14 cellular contexts compared by ENCODE assay signal in the genomic region with DNA sequence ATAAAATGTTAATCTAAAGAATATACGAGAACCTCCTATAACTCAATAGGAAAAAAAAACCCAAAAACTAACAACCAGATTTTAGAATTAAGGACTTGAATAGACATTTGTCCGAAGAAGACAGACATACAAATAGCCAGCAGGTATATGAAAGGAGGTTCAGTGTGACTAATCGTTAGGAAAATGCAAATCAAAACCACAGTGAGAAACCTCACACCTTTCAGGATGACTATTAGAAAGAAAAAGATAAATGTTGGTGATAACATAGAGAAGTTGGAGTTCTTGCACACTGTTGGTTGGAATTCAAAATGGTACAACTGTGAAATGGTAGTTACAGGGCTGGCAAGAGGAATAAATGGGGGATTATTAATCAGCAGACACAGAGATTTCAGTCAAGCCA.
"Had no signal": no experiment of that assay in that cellular context is flagged by ENCODE, and none has a peak within 500 bp of the region (broad histone marks: within the 10 kb centered on the region; RNA-seq: fewer than 3 reads in every experiment).

No MANE protein-coding gene starts in this region.

- H3K27me3 ChIP-seq: upper lobe of right lung had no signal

- H3K4me3 ChIP-seq: coronary artery, heart left ventricle, smooth muscle cell, upper lobe of right lung had no signal

- DNase-seq: activated CD4-positive, alpha-beta T cell treated with anti-CD3 and anti-CD28 coated beads for 4 hours; activated naive CD4-positive, alpha-beta T cell treated with anti-CD3 and anti-CD28 coated beads, Interleukin-2, amount 10 ng/mL, durations not matched to agents 7 days and 5 days; central memory CD4-positive, alpha-beta T cell; effector CD8-positive, alpha-beta T cell; foreskin melanocyte; heart left ventricle; nucleus accumbens; right cardiac atrium; upper lobe of right lung had no signal

- H3K9me3 ChIP-seq: heart left ventricle, upper lobe of right lung had no signal

- H3K36me3 ChIP-seq: heart left ventricle, upper lobe of right lung had no signal

- H3K4me1 ChIP-seq: heart left ventricle, upper lobe of right lung had no signal

- H3K27ac ChIP-seq: coronary artery, heart left ventricle, upper lobe of right lung had no signal

- ATAC-seq: heart left ventricle; left lobe of liver; natural killer cell treated with Interleukin-12 subunit alpha and Interleukin-12 subunit beta and Interleukin-15 and Interleukin-18, amount 100 ng/mL, for 72 hours; right cardiac atrium; stimulated activated memory B cell treated with anti-CD40 and anti-IgM and Interleukin-4, amounts not matched to agents 10 μg/mL and 1 μg/mL and 100 μg/mL, for 72 hours; upper lobe of right lung had no signal

- H3K4me2 ChIP-seq: smooth muscle cell had no signal
